19 cellular contexts compared by ENCODE assay signal in genomic region chrX:31392541-31392940, GRCh38.
"Had no signal": no experiment of that assay in that cellular context is flagged by ENCODE, and none has a peak within 500 bp of the region (broad histone marks: within the 10 kb centered on the region; RNA-seq: fewer than 3 reads in every experiment).

No MANE protein-coding gene starts in this region.

- H3K27me3 Mint-ChIP-seq: memory B cell had no signal

- H3K4me3 Mint-ChIP-seq: endodermal cell, memory B cell, mesothelial cell of epicardium, natural killer cell, neural crest cell had no signal

- H3K27ac Mint-ChIP-seq: endodermal cell, memory B cell, mesothelial cell of epicardium, natural killer cell had no signal

- H3K4me1 Mint-ChIP-seq: endodermal cell, memory B cell, mesothelial cell of epicardium, natural killer cell, neural crest cell had no signal

- DNase-seq: effector CD4-positive, alpha-beta T cell; endodermal cell; gastrocnemius medialis; left cardiac atrium; left ventricle myocardium inferior; lower lobe of right lung; natural killer cell; ovary; sigmoid colon; stimulated activated CD4-positive, alpha-beta T cell treated with anti-CD3 and anti-CD28 coated beads, Interleukin-2, amount 100 ng/mL, for 24 hours; stimulated activated CD4-positive, alpha-beta T cell treated with anti-CD3 and anti-CD28 coated beads, Interleukin-4, amount 100 ng/mL, for 4 hours; stimulated activated naive CD4-positive, alpha-beta T cell; trophoblast cell had no signal

- H3K9me3 Mint-ChIP-seq: memory B cell had no signal

- H3K4me3 ChIP-seq: coronary artery, gastrocnemius medialis, left ventricle myocardium inferior, lower lobe of right lung, ovary, right atrium auricular region, sigmoid colon, skin epidermis had no signal

- H3K36me3 Mint-ChIP-seq: memory B cell, natural killer cell had no signal

- ATAC-seq: gastrocnemius medialis, left cardiac atrium, lower lobe of right lung, natural killer cell had no signal
